ENCODE assay signal across 11 cellular contexts in genomic region chr6:15431762-15432495, GRCh38.
A peak's percentile ranks its signal among the peaks of the same experiment; 100 is the strongest.
DNase-seq lines count a peak whose midpoint lies in the region; ATAC-seq and TF ChIP-seq lines count a peak whose summit lies in the region.
"Had no signal": no experiment of that assay in that cellular context is flagged by ENCODE, and none has a peak within 500 bp of the region (broad histone marks: within the 10 kb centered on the region; RNA-seq: fewer than 3 reads in every experiment).

No MANE protein-coding gene starts in this region.

- H3K4me1 Mint-ChIP-seq in CD4-positive, alpha-beta T cell (ENCODE audit: low read depth): peaks cover 95% of the 10 kb centered on the region
- H3K4me1 Mint-ChIP-seq in mesothelial cell of epicardium: peaks cover 62% of the 10 kb centered on the region

- CTCF ChIA-PET in CD4-positive, alpha-beta T cell (lab: Charles Lee): interaction anchor here (1.1 to 1.6 kb wide), 2 partner anchors 10 to 45 kb away, joined by 3 to 4 read pairs; no protein-coding TSS in a partner anchor

- no peak overlapping the region for H3K27ac Mint-ChIP-seq in CD4-positive, alpha-beta T cell
- H3K27ac Mint-ChIP-seq in mesothelial cell of epicardium: peak overlapping the region; percentile 69

- no peaks in the 10 kb centered on the region for H3K27me3 ChIP-seq in CD4-positive, alpha-beta T cell (ENCODE audit: control insufficient read depth, insufficient read depth, low read length)
- H3K27me3 ChIP-seq: neutrophil had no signal

- H3K4me3 Mint-ChIP-seq in CD4-positive, alpha-beta T cell: peak overlapping the region; percentile 48
- no peak overlapping the region for H3K4me3 Mint-ChIP-seq in mesothelial cell of epicardium

- H3K4me3 ChIP-seq in choroid plexus epithelial cell (ENCODE audit: low read depth, low read length): no peak overlapping the region

- H3K36me3 Mint-ChIP-seq in CD4-positive, alpha-beta T cell (ENCODE audit: low read depth): no peaks in the 10 kb centered on the region
- peaks cover 6% of the 10 kb centered on the region for H3K36me3 Mint-ChIP-seq in mesothelial cell of epicardium

- no peak overlapping the region for H3K27ac ChIP-seq in CD4-positive, alpha-beta T cell (ENCODE audit: low read depth, low read length)
- H3K27ac ChIP-seq: HL-60, neutrophil had no signal

- TF ChIP-seq CTCF in CD4-positive, alpha-beta T cell (IDR thresholded peaks at IDR 0.05): no peak
- TF ChIP-seq CTCF in choroid plexus epithelial cell (conservative IDR thresholded peaks at IDR 0.05; ENCODE audit: low read depth, low read length) (no peak), mesothelial cell of epicardium (IDR thresholded peaks at IDR 0.05; ENCODE audit: unreplicated experiment) (no peak)

- H3K9me3 ChIP-seq in CD4-positive, alpha-beta T cell (ENCODE audit: control insufficient read depth, low read length): no peaks in the 10 kb centered on the region
- H3K9me3 ChIP-seq: neutrophil had no signal

- no peaks in the 10 kb centered on the region for H3K9me3 Mint-ChIP-seq in CD4-positive, alpha-beta T cell
- peaks cover 7% of the 10 kb centered on the region for H3K9me3 Mint-ChIP-seq in mesothelial cell of epicardium

- no peaks in the 10 kb centered on the region for H3K27me3 Mint-ChIP-seq in CD4-positive, alpha-beta T cell
- no peaks in the 10 kb centered on the region for H3K27me3 Mint-ChIP-seq in mesothelial cell of epicardium (ENCODE audit: low read depth)

- POLR2A ChIA-PET in CD4-positive, alpha-beta T cell (lab: Charles Lee): interaction anchor here (1.4 to 2.0 kb wide), 2 partner anchors 11 to 183 kb away, joined by 5 to 8 read pairs; no protein-coding TSS in a partner anchor

- DNase-seq in CD4-positive, alpha-beta T cell: no peak
- DNase-seq in LoVo (ENCODE audit: low spot score): peak; percentile 54
- DNase-seq in choroid plexus epithelial cell (ENCODE audit: low read depth): peak; percentile 51
- DNase-seq in mesothelial cell of epicardium (ENCODE audit: low spot score in 2 of 2, unreplicated experiment in 2 of 2): no peak
- DNase-seq in head of caudate nucleus: no peak
- DNase-seq: DMS79 treated with DMSO at 0.1 percent for 48 hours had no signal

- no peak for ATAC-seq in CD4-positive, alpha-beta T cell (ENCODE audit: poor library complexity)
- ATAC-seq in GM18870 (IDR thresholded peaks at IDR 0.05; ENCODE audit: unreplicated experiment) (no peak), HG03521 (IDR thresholded peaks at IDR 0.05; ENCODE audit: unreplicated experiment) (no peak), HG03045 (IDR thresholded peaks at IDR 0.05; ENCODE audit: unreplicated experiment) (no peak)

- intact Hi-C loops in CD4-positive, alpha-beta T cell (cut with DNase I, micrococcal nuclease): no loop called here
- intact Hi-C loops in head of caudate nucleus (cut with DNase I): no loop called here

Comparison
In these comparisons a context has a peak if more than half of its experiments do, and no peak if none do; other contexts are left out.
1. DNase-seq: peak in LoVo (single experiment) and choroid plexus epithelial cell (single experiment); none in CD4-positive, alpha-beta T cell (0 of 10), mesothelial cell of epicardium (0 of 2) and head of caudate nucleus (0 of 42).